ENCODE assay signal across 22 cellular contexts in the genomic region with DNA sequence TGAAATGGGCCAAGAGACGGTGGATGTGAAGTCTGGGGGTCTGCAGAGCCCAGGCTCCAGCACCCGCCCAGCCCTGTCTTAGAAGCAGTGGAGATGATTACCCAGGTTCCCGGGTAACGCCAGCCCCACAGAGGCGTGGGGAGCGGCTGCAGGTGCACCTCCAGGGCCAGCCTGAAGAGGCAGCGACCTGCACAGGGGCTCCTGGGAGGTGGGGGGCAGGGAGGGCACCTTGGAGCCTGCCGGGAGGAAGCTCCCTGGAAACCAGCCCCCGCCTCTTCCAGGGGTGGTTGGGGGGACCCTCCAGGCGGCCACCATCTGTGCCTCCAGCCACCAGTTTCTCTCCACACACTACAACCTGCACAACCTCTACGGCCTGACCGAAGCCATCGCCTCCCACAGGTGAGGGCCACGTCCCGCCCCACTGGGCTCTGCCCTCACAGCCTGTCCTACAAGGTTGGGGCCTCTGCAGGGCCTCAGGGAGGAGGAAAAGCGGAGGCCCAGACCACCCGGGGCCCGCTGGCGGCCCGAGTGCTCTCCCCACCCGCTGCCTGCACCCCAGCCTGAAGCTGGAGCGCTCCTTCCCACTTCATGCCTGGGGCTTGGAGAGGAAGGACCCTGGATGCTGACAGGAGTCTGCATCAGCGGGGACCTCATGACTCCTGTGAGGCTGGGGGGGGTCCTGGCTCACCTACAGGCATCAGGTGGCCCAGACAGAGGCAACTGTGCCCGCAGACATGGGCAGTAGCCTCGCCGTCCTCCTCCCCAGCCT. TPM values are rescaled to one million over a fixed set of nuclear protein-coding genes. Genes with fewer than 3 reads are reported as not detected.
DNase-seq lines count a peak whose midpoint lies in the region; ATAC-seq, FAIRE-seq and TF ChIP-seq lines count a peak whose summit lies in the region.
"Had no signal": no experiment of that assay in that cellular context is flagged by ENCODE, and none has a peak within 500 bp of the region (broad histone marks: within the 10 kb centered on the region; RNA-seq: fewer than 3 reads in every experiment).

No MANE protein-coding gene starts in this region.

- H2BK120ac ChIP-seq in H1 (replicated peaks; ENCODE audit: low read depth, low read length), result no peak overlapping the region

- H4K91ac ChIP-seq in H1 (replicated peaks; ENCODE audit: insufficient read length, low read length), result no peak overlapping the region

- WGBS in H1 (ENCODE audit: extremely low coverage in 1 of 2, insufficient coverage in 1 of 2, insufficient read length in 1 of 2, insufficient replicate concordance in 2 of 2, low coverage in 1 of 2, low lambda C conversion rate in 2 of 2, missing lambda C conversion rate in 1 of 2), 2 experiments, result 83% methylated on average over 21 of the region's 26 CpGs; no CpG with 5 or more reads in 1 of the 2 experiments

- no peak overlapping the region for H3K4ac ChIP-seq in H1 (replicated peaks; ENCODE audit: insufficient read length, low read depth, low read length)

- H2BK5ac ChIP-seq in H1 (ENCODE audit: low read depth, low read length), result no peak overlapping the region

- RAD21 ChIA-PET in HCT116 (lab: Charles Lee; ENCODE audit: low non-redundant PET in 1 of 2, low total read pairs in 2 of 2, uncharacterized antibody in 2 of 2, unreplicated experiment in 2 of 2), result no interaction called here

- H3K36me3 ChIP-seq in BLaER1, result peaks cover 6% of the 10 kb centered on the region; the same call in 1 of the 2 replicates
- H3K36me3 ChIP-seq in HCT116 (ENCODE audit: control insufficient read depth in 1 of 2, insufficient read depth in 2 of 2, low read length in 2 of 2), result peaks cover 0 to 4% of the 10 kb centered on the region in 2 experiments; a peak in 1 of 4 replicates
- no peaks in the 10 kb centered on the region for H3K36me3 ChIP-seq in H1 (ENCODE audit: control insufficient read depth in 2 of 4, insufficient read depth in 4 of 4, low read length in 3 of 4)
- H3K36me3 ChIP-seq in neural progenitor cell, result no peaks in the 10 kb centered on the region
- no peaks in the 10 kb centered on the region; the same call in 1 of the 2 replicates for H3K36me3 ChIP-seq in SJCRH30

- peaks cover 35% of the 10 kb centered on the region for H3K4me1 ChIP-seq in BLaER1
- no peaks in the 10 kb centered on the region for H3K4me1 ChIP-seq in HCT116 (ENCODE audit: control insufficient read depth in 1 of 2, insufficient read depth in 2 of 2, low read length in 2 of 2)
- peaks cover 0 to 11% (median 8%) of the 10 kb centered on the region in 4 experiments; a peak in 4 of 7 replicates for H3K4me1 ChIP-seq in H1 (replicated peaks in 1 of 4; ENCODE audit: control insufficient read depth in 3 of 4, insufficient read depth in 4 of 4, low read length in 3 of 4)
- H3K4me1 ChIP-seq in neural progenitor cell, result peaks cover 10% of the 10 kb centered on the region
- no peaks in the 10 kb centered on the region; the same call in 1 of the 2 replicates for H3K4me1 ChIP-seq in SJCRH30

- POLR2A ChIA-PET in HCT116 (lab: Charles Lee), result interaction anchor here (1.7 kb wide), 1 partner anchor 10 kb away, joined by 5 read pairs; the partner anchor contains the start of gene GAA
- POLR2A ChIA-PET in H1 (lab: Charles Lee; ENCODE audit: partially characterized antibody), result interaction anchor here (1.0 to 3.6 kb wide), 9 partner anchors 10 to 118 kb away, joined by 3 to 20 read pairs (median 5); partner anchors contain the start of gene GAA

- H2BK12ac ChIP-seq in H1 (ENCODE audit: low read depth, low read length), result no peak overlapping the region

- TF ChIP-seq POLR2A in HCT116 (IDR thresholded peaks at IDR 0.05; ENCODE audit: borderline replicate concordance, extremely low read depth, insufficient read depth, insufficient read length) (no peak), H1 (IDR thresholded peaks at IDR 0.05; ENCODE audit: control extremely low read depth in 1 of 2, low read depth in 2 of 2, low read length in 2 of 2) (no peak)

- intact Hi-C loops in HCT116 (cut with micrococcal nuclease), result no loop called here

- H4K5ac ChIP-seq in H1 (ENCODE audit: insufficient read length, low read depth, low read length), result no peak overlapping the region

- no peak overlapping the region for H2AFZ ChIP-seq in HCT116 (ENCODE audit: low read depth, low read length, poor library complexity, severe bottlenecking)
- no peak overlapping the region for H2AFZ ChIP-seq in H1 (ENCODE audit: low read length)
- no peak overlapping the region for H2AFZ ChIP-seq in neural progenitor cell (replicated peaks)

- no peak overlapping the region for H3K56ac ChIP-seq in H1 (replicated peaks; ENCODE audit: insufficient read length, low read depth, low read length)

- H3K27ac Mint-ChIP-seq in neural progenitor cell, result peak overlapping the region; percentile 85
- H3K27ac Mint-ChIP-seq: activated CD4-positive, alpha-beta memory T cell treated with anti-CD3 and anti-CD28 coated beads for 36 hours; activated naive CD4-positive, alpha-beta T cell treated with anti-CD3 and anti-CD28 coated beads, Interleukin-2, amount 50 U/mL, for 72 hours; effector memory CD8-positive, alpha-beta T cell; natural killer cell treated with Interleukin-12 subunit alpha and Interleukin-12 subunit beta and Interleukin-15 and Interleukin-18, amount 100 ng/mL, for 72 hours; T-helper 17 cell had no signal

- no TSS peak for BruUV-seq in HCT116 (replicated peaks; lab: Mats Ljungman, UMichigan)

- H3K14ac ChIP-seq in H1 (ENCODE audit: insufficient read length), result no peak overlapping the region

- H3K4me1 Mint-ChIP-seq in neural progenitor cell, result peaks cover 11% of the 10 kb centered on the region

- peaks cover 11% of the 10 kb centered on the region for H3K9me3 Mint-ChIP-seq in neural progenitor cell
- H3K9me3 Mint-ChIP-seq: effector memory CD8-positive, alpha-beta T cell; natural killer cell treated with Interleukin-12 subunit alpha and Interleukin-12 subunit beta and Interleukin-15 and Interleukin-18, amount 100 ng/mL, for 72 hours had no signal

- no peak for DNase-seq in HCT116 (ENCODE audit: low read depth, low spot score)
- peak in 1 of 2 experiments; percentile 63 for DNase-seq in H1 (ENCODE audit: low read depth in 1 of 2, low spot score in 2 of 2)
- DNase-seq in neural progenitor cell (ENCODE audit: low spot score), result no peak
- no peak for DNase-seq in activated naive CD4-positive, alpha-beta T cell treated with Interleukin-2 at 50 U/mL for 16 hours
- DNase-seq in SJCRH30, result no peak
- DNase-seq in AG08395 (ENCODE audit: low spot score), result no peak
- DNase-seq: activated CD4-positive, alpha-beta memory T cell treated with anti-CD3 and anti-CD28 coated beads for 36 hours; activated T-cell treated with anti-CD3 and anti-CD28 coated beads, Interleukin-2, amount 50 U/mL, for 48 hours; effector memory CD8-positive, alpha-beta T cell; glutamatergic neuron; NCI-H1436; NCI-H2171; NCI-H69; OCI-M1; small intestine; T-helper 17 cell had no signal

- peaks cover 20% of the 10 kb centered on the region for H3K36me3 Mint-ChIP-seq in neural progenitor cell
- H3K36me3 Mint-ChIP-seq: activated CD4-positive, alpha-beta memory T cell treated with anti-CD3 and anti-CD28 coated beads for 36 hours; natural killer cell treated with Interleukin-12 subunit alpha and Interleukin-12 subunit beta and Interleukin-15 and Interleukin-18, amount 100 ng/mL, for 72 hours had no signal

- H3K27ac ChIP-seq in BLaER1 (no peak overlapping the region), HCT116 (ENCODE audit: low read depth, low read length) (no peak overlapping the region), H1 (ENCODE audit: low read depth, low read length) (no peak overlapping the region), neural progenitor cell (no peak overlapping the region), SJCRH30 (no peak overlapping the region)
- H3K27ac ChIP-seq: VCaP had no signal

- 0 out of 2 replicates have a peak, but pooled peaks cover 2% of the 10 kb centered on the region for H3K79me1 ChIP-seq in H1 (ENCODE audit: low read depth, low read length)

- no peak overlapping the region for H3K23ac ChIP-seq in H1 (ENCODE audit: insufficient read length)

- H3K27me3 Mint-ChIP-seq in neural progenitor cell (ENCODE audit: insufficient read depth, low read depth), result no peaks in the 10 kb centered on the region
- H3K27me3 Mint-ChIP-seq: activated CD4-positive, alpha-beta memory T cell treated with anti-CD3 and anti-CD28 coated beads for 36 hours; effector memory CD8-positive, alpha-beta T cell; natural killer cell treated with Interleukin-12 subunit alpha and Interleukin-12 subunit beta and Interleukin-15 and Interleukin-18, amount 100 ng/mL, for 72 hours; T-helper 17 cell had no signal

- no peaks in the 10 kb centered on the region for H3K27me3 ChIP-seq in BLaER1
- no peaks in the 10 kb centered on the region for H3K27me3 ChIP-seq in HCT116 (ENCODE audit: insufficient read depth, low read length)
- no peaks in the 10 kb centered on the region for H3K27me3 ChIP-seq in H1 (replicated peaks in 1 of 4; ENCODE audit: control insufficient read depth in 3 of 4, extremely low read depth in 1 of 4, insufficient read depth in 3 of 4, low read length in 3 of 4)
- no peaks in the 10 kb centered on the region for H3K27me3 ChIP-seq in neural progenitor cell
- no peaks in the 10 kb centered on the region for H3K27me3 ChIP-seq in SJCRH30

- no peak overlapping the region for H2AK5ac ChIP-seq in H1 (ENCODE audit: low read depth, low read length)

- H3F3A ChIP-seq in neural progenitor cell (ENCODE audit: low read depth), result no peaks in the 10 kb centered on the region

- no peak for FAIRE-seq in H1 (lab: Jason Lieb, UNC)
- FAIRE-seq: HTR-8/SVneo, small intestine had no signal

- H3K4me3 ChIP-seq in BLaER1, result no peak overlapping the region
- H3K4me3 ChIP-seq in HCT116 (replicated peaks in 1 of 2; ENCODE audit: low read depth in 1 of 2, low read length in 2 of 2), result no peak overlapping the region
- no peak overlapping the region for H3K4me3 ChIP-seq in H1 (ENCODE audit: extremely low read depth in 1 of 4, insufficient read depth in 2 of 4, low read depth in 3 of 4, low read length in 4 of 4)
- H3K4me3 ChIP-seq in neural progenitor cell, result no peak overlapping the region
- no peak overlapping the region for H3K4me3 ChIP-seq in SJCRH30

- TF ChIP-seq RAD21 in HCT116 (IDR thresholded peaks at IDR 0.05; ENCODE audit: low read depth) (no peak), H1 (IDR thresholded peaks at IDR 0.05 in 1 of 2, conservative IDR thresholded peaks at IDR 0.05 in 1 of 2; ENCODE audit: low read depth in 2 of 2, low read length in 2 of 2) (peak; percentile 9 to 19; a peak in 2 of 4 replicates)

- H3K9ac ChIP-seq in BLaER1 (no peak overlapping the region), HCT116 (ENCODE audit: low read length) (no peak overlapping the region), H1 (replicated peaks in 1 of 4; ENCODE audit: extremely low read depth in 1 of 4, low read depth in 3 of 4, low read length in 3 of 4) (no peak overlapping the region), neural progenitor cell (no peak overlapping the region)

- H3K79me2 ChIP-seq in HCT116 (ENCODE audit: insufficient read depth, low read length) (no peaks in the 10 kb centered on the region), H1 (ENCODE audit: control insufficient read depth in 1 of 2, insufficient read depth in 2 of 2, low read length in 2 of 2) (no peaks in the 10 kb centered on the region), neural progenitor cell (ENCODE audit: low read depth) (no peaks in the 10 kb centered on the region)

- no peak overlapping the region for H2BK15ac ChIP-seq in H1 (ENCODE audit: low read length)

- TF ChIP-seq CTCF in HCT116 (IDR thresholded peaks at IDR 0.05 in 2 of 3, conservative IDR thresholded peaks at IDR 0.05 in 1 of 3; ENCODE audit: borderline replicate concordance in 1 of 3, insufficient read depth in 1 of 3, low read depth in 2 of 3, low read length in 2 of 3) (peak in 1 of 3 experiments; percentile 36; a peak in 1 of 6 replicates), H1 (IDR thresholded peaks at IDR 0.05; ENCODE audit: control extremely low read depth in 1 of 3, insufficient read depth in 1 of 3, low read depth in 1 of 3, low read length in 3 of 3) (peak in 2 of 3 experiments; percentile 25 to 35; a peak in 2 of 4 replicates), neural progenitor cell (IDR thresholded peaks at IDR 0.05) (peak; percentile 5)

- no peak overlapping the region; the same call in 1 of the 2 replicates for H3K18ac ChIP-seq in H1 (ENCODE audit: extremely low read depth, low read length)

- no peaks in the 10 kb centered on the region for H3K23me2 ChIP-seq in H1 (ENCODE audit: low read depth, low read length)

- peak; percentile 77 for ATAC-seq in HCT116
- no peak for ATAC-seq in GM18502 (IDR thresholded peaks at IDR 0.05; ENCODE audit: poor library complexity, unreplicated experiment)
- ATAC-seq: effector memory CD8-positive, alpha-beta T cell; natural killer cell treated with Interleukin-12 subunit alpha and Interleukin-12 subunit beta and Interleukin-15 and Interleukin-18, amount 100 ng/mL, for 72 hours; T-helper 17 cell had no signal

- no peaks in the 10 kb centered on the region for H3K9me2 ChIP-seq in HCT116 (ENCODE audit: insufficient read depth)

- peaks cover 10% of the 10 kb centered on the region for H3K9me3 ChIP-seq in BLaER1
- H3K9me3 ChIP-seq in HCT116 (ENCODE audit: control insufficient read depth in 1 of 2, insufficient read depth in 1 of 2, low read depth in 1 of 2, low read length in 2 of 2), result no peaks in the 10 kb centered on the region
- H3K9me3 ChIP-seq in H1 (ENCODE audit: insufficient read depth in 2 of 2, low read depth in 1 of 2, low read length in 1 of 2), result no peaks in the 10 kb centered on the region
- H3K9me3 ChIP-seq in neural progenitor cell (ENCODE audit: low read depth), result no peaks in the 10 kb centered on the region
- H3K9me3 ChIP-seq in SJCRH30 (replicated peaks), result peaks cover 9% of the 10 kb centered on the region; the same call in 1 of the 2 replicates

- H2BK20ac ChIP-seq in H1 (ENCODE audit: low read length), result no peak overlapping the region

- CTCF ChIA-PET in HCT116 (lab: Charles Lee) (interaction anchor here (1.3 kb wide), 2 partner anchors 10 to 12 kb away, joined by 4 to 5 read pairs; partner anchors contain the start of gene GAA), H1 (lab: Charles Lee; ENCODE audit: partially characterized antibody) (interaction anchor here (0.7 to 2.5 kb wide), 10 partner anchors 9 to 113 kb away, joined by 3 to 11 read pairs (median 4); partner anchors contain the start of gene GAA)

- peaks cover 28% of the 10 kb centered on the region for H4K20me1 ChIP-seq in BLaER1
- no peaks in the 10 kb centered on the region for H4K20me1 ChIP-seq in HCT116 (ENCODE audit: insufficient read depth)
- no peaks in the 10 kb centered on the region for H4K20me1 ChIP-seq in H1 (replicated peaks in 1 of 2; ENCODE audit: control insufficient read depth in 1 of 2, insufficient read depth in 2 of 2, low read length in 2 of 2)
- no peaks in the 10 kb centered on the region for H4K20me1 ChIP-seq in neural progenitor cell (ENCODE audit: low read depth)

- no peak overlapping the region for H3K4me3 Mint-ChIP-seq in neural progenitor cell
- H3K4me3 Mint-ChIP-seq: activated CD4-positive, alpha-beta memory T cell treated with anti-CD3 and anti-CD28 coated beads for 36 hours; effector memory CD8-positive, alpha-beta T cell; natural killer cell treated with Interleukin-12 subunit alpha and Interleukin-12 subunit beta and Interleukin-15 and Interleukin-18, amount 100 ng/mL, for 72 hours; T-helper 17 cell had no signal

- H3K4me2 ChIP-seq in BLaER1 (peak overlapping the region; percentile 82), HCT116 (ENCODE audit: low read length) (no peak overlapping the region), H1 (ENCODE audit: insufficient read depth in 1 of 2, low read depth in 2 of 2, low read length in 2 of 2) (no peak overlapping the region), neural progenitor cell (no peak overlapping the region)

- no peak for TF ChIP-seq EP300 in H1 (IDR thresholded peaks at IDR 0.05; ENCODE audit: borderline replicate concordance in 1 of 2, low read depth in 2 of 2, low read length in 2 of 2)

- H4K8ac ChIP-seq in H1 (ENCODE audit: extremely low read depth, insufficient read depth, low read length), result peak overlapping the region; percentile 22; the same call in 1 of the 2 replicates

RNA-seq across cellular contexts. Expression of gene GAA, which starts 10.5 kb away (rescaled TPM):
- total RNA-seq in HCT116 (2021; ENCODE audit: unreplicated experiment), result 131 TPM
- 139 and 156 TPM in 2 replicates for polyA plus RNA-seq in HCT116 (2012)
- total RNA-seq in H1 (2021; fragmentation: NEBNext Ultra II Directional; extraction: Animal tissue kit (Norgen Biotek cat#: 25700)), result 25.3 and 30.0 TPM in 2 replicates
- 14.8 and 32.7 TPM in 2 replicates for polyA plus RNA-seq in H1 (2011; rRNA removed)
- 24.0 TPM for polyA plus RNA-seq in H1 (2011; cell fraction: cytosol; rRNA removed)
- polyA plus RNA-seq in H1 (2011; cell fraction: nucleus; rRNA removed), result 151 TPM
- 20.2 to 49.6 TPM (median 37.7 TPM) in 4 replicates for polyA plus RNA-seq in H1 (2012, experiment 1 of 2)
- 24.4 TPM for polyA plus RNA-seq in H1 (2012, experiment 2 of 2)
- polyA plus RNA-seq in H1 (2013, experiment 1 of 2), result 45.2 TPM
- polyA plus RNA-seq in H1 (2013, experiment 2 of 2), result 38.1 TPM
- 5.0 and 7.6 TPM in 2 replicates for polyA minus RNA-seq in H1 (2011; rRNA and poly(A)+ RNA removed)
- polyA minus RNA-seq in H1 (2011; cell fraction: cytosol; rRNA and poly(A)+ RNA removed), result 17.7 TPM
- 25.7 TPM for polyA minus RNA-seq in H1 (2011; cell fraction: nucleus; rRNA and poly(A)+ RNA removed)
- total RNA-seq in neural progenitor cell (ENCODE audit: low replicate concordance), result 15.2 and 78.3 TPM in 2 replicates
- 17.5 and 23.1 TPM in 2 replicates for total RNA-seq in SJCRH30 (2014; rRNA removed; shearing (Covaris generic))

RNA-seq across cellular contexts. Expression of gene EIF4A3, which starts 35.0 kb away (rescaled TPM):
- total RNA-seq in HCT116 (2021; ENCODE audit: unreplicated experiment), result 248 TPM
- polyA plus RNA-seq in HCT116 (2012), result 244 and 255 TPM in 2 replicates
- total RNA-seq in H1 (2021; fragmentation: NEBNext Ultra II Directional; extraction: Animal tissue kit (Norgen Biotek cat#: 25700)), result 146 and 155 TPM in 2 replicates
- polyA plus RNA-seq in H1 (2011; rRNA removed), result 99.1 and 142 TPM in 2 replicates
- polyA plus RNA-seq in H1 (2011; cell fraction: cytosol; rRNA removed), result 140 TPM
- polyA plus RNA-seq in H1 (2011; cell fraction: nucleus; rRNA removed), result 77.5 TPM
- polyA plus RNA-seq in H1 (2012, experiment 1 of 2), result 156 to 184 TPM (median 166 TPM) in 4 replicates
- polyA plus RNA-seq in H1 (2012, experiment 2 of 2), result 48.6 TPM
- polyA plus RNA-seq in H1 (2013, experiment 1 of 2), result 81.9 TPM
- polyA plus RNA-seq in H1 (2013, experiment 2 of 2), result 84.3 TPM
- polyA minus RNA-seq in H1 (2011; rRNA and poly(A)+ RNA removed), result 108 and 113 TPM in 2 replicates
- 61.2 TPM for polyA minus RNA-seq in H1 (2011; cell fraction: cytosol; rRNA and poly(A)+ RNA removed)
- polyA minus RNA-seq in H1 (2011; cell fraction: nucleus; rRNA and poly(A)+ RNA removed), result 42.7 TPM
- 89.3 and 102 TPM in 2 replicates for total RNA-seq in neural progenitor cell (ENCODE audit: low replicate concordance)
- 362 and 371 TPM in 2 replicates for total RNA-seq in SJCRH30 (2014; rRNA removed; shearing (Covaris generic))

RNA-seq across cellular contexts. Expression of gene CARD14, which starts 57.9 kb away (rescaled TPM):
- 0.25 TPM for total RNA-seq in HCT116 (2021; ENCODE audit: unreplicated experiment)
- 0.57 and 0.62 TPM in 2 replicates for polyA plus RNA-seq in HCT116 (2012)
- total RNA-seq in H1 (2021; fragmentation: NEBNext Ultra II Directional; extraction: Animal tissue kit (Norgen Biotek cat#: 25700)), result not detected in 2 replicates
- 0.08 and 0.16 TPM in 2 replicates for polyA plus RNA-seq in H1 (2011; rRNA removed)
- 0.22 TPM for polyA plus RNA-seq in H1 (2011; cell fraction: cytosol; rRNA removed)
- 0.50 TPM for polyA plus RNA-seq in H1 (2011; cell fraction: nucleus; rRNA removed)
- 0.28 to 0.57 TPM (median 0.48 TPM) in 4 replicates for polyA plus RNA-seq in H1 (2012, experiment 1 of 2)
- 0.24 TPM for polyA plus RNA-seq in H1 (2012, experiment 2 of 2)
- polyA plus RNA-seq in H1 (2013, experiment 1 of 2), result 0.02 TPM
- polyA plus RNA-seq in H1 (2013, experiment 2 of 2), result 0.06 TPM
- 0.20 and 1.1 TPM in 2 replicates for polyA minus RNA-seq in H1 (2011; rRNA and poly(A)+ RNA removed)
- polyA minus RNA-seq in H1 (2011; cell fraction: cytosol; rRNA and poly(A)+ RNA removed), result 1.8 TPM
- 0.50 TPM for polyA minus RNA-seq in H1 (2011; cell fraction: nucleus; rRNA and poly(A)+ RNA removed)
- total RNA-seq in neural progenitor cell (ENCODE audit: low replicate concordance), result 0.56 and 0.60 TPM in 2 replicates
- 0.32 and 0.33 TPM in 2 replicates for total RNA-seq in SJCRH30 (2014; rRNA removed; shearing (Covaris generic))
- total RNA-seq: activated CD4-positive, alpha-beta memory T cell treated with anti-CD3 and anti-CD28 coated beads for 36 hours; natural killer cell treated with Interleukin-12 subunit alpha and Interleukin-12 subunit beta and Interleukin-15 and Interleukin-18, amount 100 ng/mL, for 72 hours; T-helper 17 cell had no signal
